In genomic region chr17:76405967-76406647, GRCh38 we compare ENCODE assay signal across 1 cellular context.
TF ChIP-seq lines count a peak whose summit lies in the region.

No MANE protein-coding gene starts in this region.

TF ChIP-seq in K562, 482 proteins besides CTCF, POLR2A, EP300 and RAD21 (continued from another document and continues in another):
- peak; percentile 99 for TF ChIP-seq ZNF609 (CRISPR knock-in tag; IDR thresholded peaks at IDR 0.05; ENCODE audit: borderline replicate concordance)
- no peak for TF ChIP-seq ZNF143 (CRISPR knock-in tag; IDR thresholded peaks at IDR 0.05)
- TF ChIP-seq ZNF407 (IDR thresholded peaks at IDR 0.05; ENCODE audit: low read depth) = no peak
- no peak for TF ChIP-seq ZNF592 (IDR thresholded peaks at IDR 0.05)
- TF ChIP-seq PHB (CRISPR knock-in tag; IDR thresholded peaks at IDR 0.05) = no peak
- peak; percentile 95; the same call in 1 of the 2 replicates for TF ChIP-seq ZBED1 (IDR thresholded peaks at IDR 0.05)
- TF ChIP-seq CTBP1 (IDR thresholded peaks at IDR 0.05; ENCODE audit: borderline replicate concordance) = peak; percentile 99
- TF ChIP-seq SMARCA4 (IDR thresholded peaks at IDR 0.05) = peak; percentile 97
- no peak for TF ChIP-seq ZBTB26 (CRISPR knock-in tag; IDR thresholded peaks at IDR 0.05)
- TF ChIP-seq ADNP (tag; IDR thresholded peaks at IDR 0.05) = peak; percentile 43; the same call in 1 of the 2 replicates
- no peak for TF ChIP-seq SRSF9 (IDR thresholded peaks at IDR 0.05; ENCODE audit: borderline replicate concordance, low read depth, low read length)
- TF ChIP-seq ATF3 (IDR thresholded peaks at IDR 0.05) = peak; percentile 53; the same call in 1 of the 2 replicates
- TF ChIP-seq ATF3 (CRISPR knock-in tag; conservative IDR thresholded peaks at IDR 0.05) = no peak
- TF ChIP-seq ARID3B (CRISPR knock-in tag; IDR thresholded peaks at IDR 0.05; ENCODE audit: borderline replicate concordance) = no peak
- peak; percentile 100 for TF ChIP-seq TAL1 (IDR thresholded peaks at IDR 0.05)
- TF ChIP-seq XRCC3 (IDR thresholded peaks at IDR 0.05) = no peak; the same call in 1 of the 2 replicates
- TF ChIP-seq RFX1 (IDR thresholded peaks at IDR 0.05) = peak; percentile 62
- no peak for TF ChIP-seq KAT2B (IDR thresholded peaks at IDR 0.05; ENCODE audit: low read depth, low read length)
- TF ChIP-seq ZNF134 (CRISPR knock-in tag; conservative IDR thresholded peaks at IDR 0.05) = peak; percentile 74
- no peak for TF ChIP-seq SNAPC5 (CRISPR knock-in tag; IDR thresholded peaks at IDR 0.05)
- peak; percentile 81 for TF ChIP-seq MXI1 (IDR thresholded peaks at IDR 0.05; ENCODE audit: low read depth, low read length)
- peak; percentile 73 for TF ChIP-seq CREM (IDR thresholded peaks at IDR 0.05; ENCODE audit: low read depth)
- TF ChIP-seq NFIX (CRISPR knock-in tag; IDR thresholded peaks at IDR 0.05; ENCODE audit: low read depth) = peak; percentile 70
- peak; percentile 99 for TF ChIP-seq MTA2 (IDR thresholded peaks at IDR 0.05; ENCODE audit: low read depth)
- TF ChIP-seq ZNF75A (CRISPR knock-in tag; IDR thresholded peaks at IDR 0.05) = no peak
- no peak for TF ChIP-seq RBM34 (IDR thresholded peaks at IDR 0.05; ENCODE audit: borderline replicate concordance, insufficient read depth, low read length)
- TF ChIP-seq ATF6 (CRISPR knock-in tag; IDR thresholded peaks at IDR 0.05) = 0 out of 2 replicates have a peak, but pooled peaks have one; percentile 17
- TF ChIP-seq ZNF785 (CRISPR knock-in tag; IDR thresholded peaks at IDR 0.05) = no peak
- TF ChIP-seq ATF2 (CRISPR knock-in tag; IDR thresholded peaks at IDR 0.05) = no peak
- TF ChIP-seq ATF7 (IDR thresholded peaks at IDR 0.05) = peak; percentile 86
- TF ChIP-seq SMC3 (conservative IDR thresholded peaks at IDR 0.05; ENCODE audit: insufficient read depth, low read depth, low read length) = no peak
- TF ChIP-seq CBX8 (IDR thresholded peaks at IDR 0.05; ENCODE audit: borderline replicate concordance, extremely low read depth, low read depth, low read length, poor library complexity, severe bottlenecking) = no peak
